ENCODE assay signal across 11 cellular contexts in the genomic region with DNA sequence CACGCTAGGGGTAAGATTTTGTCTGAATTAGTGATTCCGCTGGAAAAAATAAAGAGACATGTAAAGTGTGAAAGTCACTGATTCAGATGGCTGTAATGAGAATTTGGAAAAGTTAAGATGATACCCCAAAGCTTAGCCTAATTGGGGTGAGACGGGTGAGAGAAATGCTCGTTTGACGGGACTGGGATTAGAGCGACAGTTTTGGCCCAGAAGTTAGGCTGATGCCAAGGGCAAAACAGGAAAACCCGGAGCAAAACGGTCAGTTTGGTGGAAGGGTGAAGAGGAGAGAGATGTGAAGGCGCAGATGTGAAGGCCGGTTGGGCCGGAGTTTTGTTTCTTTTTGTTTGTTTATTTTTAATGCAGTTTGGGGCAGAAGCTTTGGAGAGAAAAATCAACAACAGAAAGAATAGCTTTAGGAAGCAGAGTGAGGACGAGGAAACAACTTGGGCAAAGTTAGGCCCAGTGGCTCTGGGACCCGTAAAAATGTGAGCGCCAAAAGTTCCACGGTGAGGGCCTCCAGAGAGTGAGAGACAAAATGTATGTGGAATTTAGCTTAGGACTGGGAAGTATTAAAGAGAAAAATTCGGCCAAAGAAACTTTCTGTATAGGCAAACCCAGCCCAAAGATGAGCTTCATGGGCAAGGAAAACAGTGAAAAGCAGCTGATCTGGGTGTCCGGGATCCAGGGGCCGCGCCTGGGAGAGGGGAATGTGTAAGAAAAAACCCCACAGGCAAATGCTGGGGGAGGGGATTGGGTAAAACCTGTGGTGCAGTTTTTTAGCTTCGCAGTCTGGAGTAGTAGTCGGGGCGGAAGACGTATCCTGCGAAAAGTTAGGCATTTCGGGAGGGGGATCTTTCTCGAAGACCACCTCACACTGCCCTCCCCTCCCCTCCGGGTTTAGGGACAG. TPM values are rescaled to one million over a fixed set of nuclear protein-coding genes. Genes with fewer than 3 reads are reported as not detected.
DNase-seq lines count a peak whose midpoint lies in the region; ATAC-seq lines count a peak whose summit lies in the region.
"Had no signal": no experiment of that assay in that cellular context is flagged by ENCODE, and none has a peak within 500 bp of the region (broad histone marks: within the 10 kb centered on the region; RNA-seq: fewer than 3 reads in every experiment).

No MANE protein-coding gene starts in this region.

- 23% methylated on average over 27 of the region's 27 CpGs for WGBS in right cardiac atrium

- no peaks in the 10 kb centered on the region for H3K27me3 ChIP-seq in SJCRH30
- peaks cover 99% of the 10 kb centered on the region for H3K27me3 ChIP-seq in iPS-15b (ENCODE audit: control insufficient read depth, insufficient read depth, low read length)
- H3K27me3 ChIP-seq in right cardiac atrium (ENCODE audit: control insufficient read depth, insufficient read depth), result no peaks in the 10 kb centered on the region

- H3K4me1 ChIP-seq in SJCRH30 (no peaks in the 10 kb centered on the region), iPS-15b (ENCODE audit: control insufficient read depth, insufficient read depth, low read length) (peaks cover 2% of the 10 kb centered on the region), right cardiac atrium (ENCODE audit: control insufficient read depth, insufficient read depth, low read length) (peaks cover 6% of the 10 kb centered on the region)

- no peaks in the 10 kb centered on the region for H3K9me3 ChIP-seq in SJCRH30 (replicated peaks)
- H3K9me3 ChIP-seq in iPS-15b (ENCODE audit: control insufficient read depth, insufficient read depth, low read length), result no peaks in the 10 kb centered on the region
- H3K9me3 ChIP-seq in right cardiac atrium (ENCODE audit: control insufficient read depth, low read length), result no peaks in the 10 kb centered on the region

- no peaks in the 10 kb centered on the region for H3K9me3 Mint-ChIP-seq in activated naive CD4-positive, alpha-beta T cell treated with anti-CD3 and anti-CD28 coated beads for 36 hours
- peaks cover 4 to 6% of the 10 kb centered on the region in 2 donors for H3K9me3 Mint-ChIP-seq in stimulated activated naive B cell treated with anti-CD40 and anti-IgM and Interleukin-4, amounts not matched to agents 10 μg/mL and 1 μg/mL and 100 μg/mL, for 72 hours

- no peaks in the 10 kb centered on the region for H3K36me3 Mint-ChIP-seq in activated naive CD4-positive, alpha-beta T cell treated with anti-CD3 and anti-CD28 coated beads for 36 hours (ENCODE audit: low read depth)
- H3K36me3 Mint-ChIP-seq in stimulated activated naive B cell treated with anti-CD40 and anti-IgM and Interleukin-4, amounts not matched to agents 10 μg/mL and 1 μg/mL and 100 μg/mL, for 72 hours, result peaks cover 13 to 20% of the 10 kb centered on the region in 2 donors

- no peak for ATAC-seq in stimulated activated naive B cell treated with anti-CD40 and anti-IgM and Interleukin-4, amounts not matched to agents 10 μg/mL and 1 μg/mL and 100 μg/mL, for 72 hours (replicated peaks)
- no peak for ATAC-seq in right cardiac atrium

- peaks cover 78% of the 10 kb centered on the region for H3K27me3 Mint-ChIP-seq in activated naive CD4-positive, alpha-beta T cell treated with anti-CD3 and anti-CD28 coated beads for 36 hours (ENCODE audit: low read depth)
- peaks cover 80 to 89% of the 10 kb centered on the region in 2 donors for H3K27me3 Mint-ChIP-seq in stimulated activated naive B cell treated with anti-CD40 and anti-IgM and Interleukin-4, amounts not matched to agents 10 μg/mL and 1 μg/mL and 100 μg/mL, for 72 hours

- DNase-seq in activated naive CD4-positive, alpha-beta T cell treated with anti-CD3 and anti-CD28 coated beads for 36 hours, result no peak
- DNase-seq in activated naive CD4-positive, alpha-beta T cell (lab: John Stamatoyannopoulos, UW), result no peak
- peak; percentile 80 to 83 for DNase-seq in SJCRH30
- no peak for DNase-seq in stimulated activated naive B cell treated with anti-CD40 and anti-IgM and Interleukin-4, amounts not matched to agents 10 μg/mL and 1 μg/mL and 100 μg/mL, for 72 hours
- no peak for DNase-seq in Ammon's horn (ENCODE audit: low spot score)
- DNase-seq in Kasumi-1 (lab: John Stamatoyannopoulos, UW), result no peak
- no peak for DNase-seq in right cardiac atrium
- DNase-seq: NK-92 treated with Interleukin-12 subunit alpha and Interleukin-12 subunit beta, amount 100 ng/mL, for 24 hours; posterior cingulate gyrus had no signal

- peak overlapping the region; percentile 3 for H3K4me3 Mint-ChIP-seq in activated naive CD4-positive, alpha-beta T cell treated with anti-CD3 and anti-CD28 coated beads for 36 hours
- peak overlapping the region; percentile 48 to 57 for H3K4me3 Mint-ChIP-seq in stimulated activated naive B cell treated with anti-CD40 and anti-IgM and Interleukin-4, amounts not matched to agents 10 μg/mL and 1 μg/mL and 100 μg/mL, for 72 hours

- no peak overlapping the region for H3K9ac ChIP-seq in iPS-15b (ENCODE audit: low read depth, low read length)

- CTCF ChIA-PET in activated naive CD4-positive, alpha-beta T cell treated with anti-CD3 and anti-CD28 coated beads for 36 hours (lab: Charles Lee), result interaction anchor here (0.6 to 1.1 kb wide), 2 partner anchors 13 to 18 kb away, joined by 3 read pairs; no protein-coding TSS in a partner anchor

- H3K4me3 ChIP-seq in SJCRH30 (peak overlapping the region; percentile 81), iPS-15b (ENCODE audit: low read depth, low read length) (peak overlapping the region; percentile 56), right cardiac atrium (ENCODE audit: low read length) (no peak overlapping the region)

- H3K4me1 Mint-ChIP-seq in activated naive CD4-positive, alpha-beta T cell treated with anti-CD3 and anti-CD28 coated beads for 36 hours (ENCODE audit: low read depth), result peaks cover 57% of the 10 kb centered on the region
- peaks cover 44 to 86% of the 10 kb centered on the region in 2 donors for H3K4me1 Mint-ChIP-seq in stimulated activated naive B cell treated with anti-CD40 and anti-IgM and Interleukin-4, amounts not matched to agents 10 μg/mL and 1 μg/mL and 100 μg/mL, for 72 hours

- H3K27ac Mint-ChIP-seq in activated naive CD4-positive, alpha-beta T cell treated with anti-CD3 and anti-CD28 coated beads for 36 hours, result no peak overlapping the region
- peak overlapping the region; percentile 85 for H3K27ac Mint-ChIP-seq in stimulated activated naive B cell treated with anti-CD40 and anti-IgM and Interleukin-4, amounts not matched to agents 10 μg/mL and 1 μg/mL and 100 μg/mL, for 72 hours

- H3K27ac ChIP-seq in SJCRH30 (peak overlapping the region; percentile 99), right cardiac atrium (ENCODE audit: low read length) (no peak overlapping the region)

- intact Hi-C loops in activated naive CD4-positive, alpha-beta T cell treated with anti-CD3 and anti-CD28 coated beads for 36 hours (cut with micrococcal nuclease), result loop anchor here (5.0 kb wide), 1 partner anchor 545 kb away; no protein-coding TSS in a partner anchor
- intact Hi-C loops in right cardiac atrium (cut with DNase I), result no loop called here

- H3K36me3 ChIP-seq in SJCRH30, result peaks cover 42% of the 10 kb centered on the region
- no peaks in the 10 kb centered on the region for H3K36me3 ChIP-seq in iPS-15b (ENCODE audit: control insufficient read depth, insufficient read depth, low read length)

RNA-seq across cellular contexts. Expression of gene DMRTA2, which starts 1.2 kb away (rescaled TPM):
- under 1 TPM in 1 of 2 experiments, not detected in 1; 0.07 TPM for total RNA-seq in activated naive CD4-positive, alpha-beta T cell treated with anti-CD3 and anti-CD28 coated beads for 36 hours
- total RNA-seq in SJCRH30 (2014; rRNA removed; shearing (Covaris generic)), result 39.1 and 40.1 TPM in 2 replicates
- not detected for total RNA-seq in right cardiac atrium
- polyA plus RNA-seq in right cardiac atrium, result 0.05 TPM
- polyA plus RNA-seq: BJ had no signal

Comparison
In these comparisons a context has a peak if more than half of its experiments do, and no peak if none do; other contexts are left out.
1. DNase-seq: peak in SJCRH30 (2 of 2); none in activated naive CD4-positive, alpha-beta T cell treated with anti-CD3 and anti-CD28 coated beads for 36 hours (single experiment), activated naive CD4-positive, alpha-beta T cell (0 of 4), stimulated activated naive B cell treated with anti-CD40 and anti-IgM and Interleukin-4, amounts not matched to agents 10 μg/mL and 1 μg/mL and 100 μg/mL, for 72 hours (single experiment), Ammon's horn (single experiment), Kasumi-1 (0 of 2) and right cardiac atrium (0 of 3).
2. RNA of gene DMRTA2, which starts 1.2 kb away (total RNA-seq): 39.1 to 40.1 TPM in SJCRH30; 0.07 TPM in activated naive CD4-positive, alpha-beta T cell treated with anti-CD3 and anti-CD28 coated beads for 36 hours and not detected in right cardiac atrium; every median in the first group is over 10 times any median in the second.